ENCODE assay signal across 7 cellular contexts in the genomic region with DNA sequence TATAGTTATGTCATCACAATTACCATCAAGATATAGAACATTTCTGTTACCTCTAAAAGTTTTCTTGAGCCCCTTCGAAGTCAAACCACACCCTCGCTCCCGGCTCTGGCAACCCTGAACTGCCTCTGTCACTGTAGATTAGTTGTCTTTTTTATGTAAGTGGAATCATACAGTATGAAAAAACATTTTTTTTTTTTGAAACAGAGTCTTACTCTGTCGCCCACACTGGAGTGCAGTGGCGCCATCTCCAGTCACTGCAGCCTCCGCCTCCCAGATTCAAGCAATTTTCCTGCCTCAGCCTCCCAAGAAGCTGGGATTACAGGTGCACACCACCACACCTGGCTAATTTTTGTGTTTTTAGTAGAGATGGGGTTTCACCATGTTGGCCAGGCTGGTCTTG. TPM values are rescaled to one million over a fixed set of nuclear protein-coding genes. Genes with fewer than 3 reads are reported as not detected.
DNase-seq lines count a peak whose midpoint lies in the region; ATAC-seq, FAIRE-seq and TF ChIP-seq lines count a peak whose summit lies in the region.
"Not testable (repeated sequence)": the region's sequence is repeated elsewhere in the genome, so short reads cannot be mapped to it uniquely, and the experiment has no call there.

No MANE protein-coding gene starts in this region.

- FAIRE-seq in kidney (lab: Jason Lieb, UNC): not testable (repeated sequence)

- DNase-seq in SJCRH30; esophagus squamous epithelium (lab: John Stamatoyannopoulos, UW); sigmoid colon; thoracic aorta (ENCODE audit: low spot score); vagina (ENCODE audit: extremely low spot score in 2 of 2): not testable (repeated sequence)
- DNase-seq in breast epithelium (ENCODE audit: low spot score in 2 of 2): peak in 1 of 2 donors; percentile 41
- DNase-seq in kidney: peak; percentile 42

- TF ChIP-seq CTCF in breast epithelium (IDR thresholded peaks at IDR 0.05); esophagus squamous epithelium (IDR thresholded peaks at IDR 0.05); kidney (IDR thresholded peaks at IDR 0.05; ENCODE audit: borderline replicate concordance, extremely low read depth, insufficient read depth); sigmoid colon (IDR thresholded peaks at IDR 0.05); thoracic aorta (IDR thresholded peaks at IDR 0.05); vagina (IDR thresholded peaks at IDR 0.05): not testable (repeated sequence)

- not testable (repeated sequence) for TF ChIP-seq POLR2A in breast epithelium (IDR thresholded peaks at IDR 0.05); esophagus squamous epithelium (IDR thresholded peaks at IDR 0.05); sigmoid colon (IDR thresholded peaks at IDR 0.05); vagina (IDR thresholded peaks at IDR 0.05)

- H3K4me1 ChIP-seq in SJCRH30 (peaks cover 12% of the 10 kb centered on the region), esophagus squamous epithelium (peaks cover 11 to 19% (median 18%) of the 10 kb centered on the region in 3 donors), kidney (ENCODE audit: control insufficient read depth in 1 of 2, insufficient read depth in 1 of 2, low read depth in 1 of 2, low read length in 2 of 2) (peaks cover 4 to 18% of the 10 kb centered on the region in 2 donors), sigmoid colon (peaks cover 0 to 36% (median 31%) of the 10 kb centered on the region in 4 donors), thoracic aorta (ENCODE audit: control insufficient read depth in 1 of 2, low read depth in 2 of 2) (peaks cover 21 to 61% of the 10 kb centered on the region in 2 donors), vagina (peaks cover 17% of the 10 kb centered on the region)
- not testable (repeated sequence) for H3K4me1 ChIP-seq in breast epithelium

- H3K9ac ChIP-seq in kidney (ENCODE audit: low read length in 2 of 2): not testable (repeated sequence)

- WGBS in esophagus squamous epithelium, 2 donors: 45 to 50% methylated on average over 4 to 5 of the region's 6 CpGs
- 61 to 75% methylated on average over 6 of the region's 6 CpGs for WGBS in sigmoid colon, 2 donors

- H3K4me3 ChIP-seq in SJCRH30; esophagus squamous epithelium; kidney (ENCODE audit: low read length in 2 of 2); sigmoid colon; thoracic aorta; vagina: not testable (repeated sequence)
- peak overlapping the region in 1 of 3 donors; percentile 47 for H3K4me3 ChIP-seq in breast epithelium

- not testable (repeated sequence) for H3K9me3 ChIP-seq in SJCRH30 (replicated peaks); breast epithelium; esophagus squamous epithelium; kidney (ENCODE audit: control insufficient read depth in 1 of 2, low read length in 2 of 2); sigmoid colon; thoracic aorta; vagina

- H3K27ac ChIP-seq in SJCRH30 (peak overlapping the region; percentile 32; the same call in 1 of the 2 replicates), breast epithelium (peak overlapping the region; percentile 89 to 92), esophagus squamous epithelium (peak overlapping the region; percentile 35 to 81 (median 63)), sigmoid colon (peak overlapping the region; percentile 64 to 78 (median 74)), thoracic aorta (peak overlapping the region; percentile 85 to 92), vagina (peak overlapping the region; percentile 76)
- not testable (repeated sequence) for H3K27ac ChIP-seq in kidney (ENCODE audit: low read depth in 2 of 2, low read length in 2 of 2)

- H3K27me3 ChIP-seq in SJCRH30; breast epithelium; esophagus squamous epithelium; sigmoid colon; thoracic aorta (replicated peaks; ENCODE audit: insufficient read depth); vagina: not testable (repeated sequence)

- not testable (repeated sequence) for ATAC-seq in thoracic aorta (ENCODE audit: insufficient number of reproducible peaks, low FRiP score, low read depth)

- not testable (repeated sequence) for H3K36me3 ChIP-seq in SJCRH30; breast epithelium; esophagus squamous epithelium; kidney (ENCODE audit: control insufficient read depth in 1 of 2, insufficient read depth in 2 of 2, low read length in 2 of 2); sigmoid colon; thoracic aorta; vagina

- not testable (repeated sequence) for TF ChIP-seq EP300 in sigmoid colon (IDR thresholded peaks at IDR 0.05)

- intact Hi-C loops in breast epithelium (cut with DNase I; ENCODE audit: low total_unique reads); esophagus squamous epithelium (cut with DNase I); kidney (cut with DNase I); sigmoid colon (cut with DNase I); vagina (cut with DNase I): not testable (repeated sequence)

RNA-seq across cellular contexts. Expression of gene SUN1, which starts 30.9 kb away (rescaled TPM):
- 62.0 and 83.3 TPM in 2 replicates for total RNA-seq in SJCRH30 (2014; rRNA removed; shearing (Covaris generic))
- 100 to 1,000 TPM; 153 to 189 (median 160) TPM for total RNA-seq in breast epithelium
- total RNA-seq in esophagus squamous epithelium: 100 to 1,000 TPM in 3 of 4 donors, 10 to 100 TPM in 1; 78.0 to 113 (median 105) TPM
- 168 TPM for total RNA-seq in kidney
- polyA plus RNA-seq in kidney (ENCODE audit: insufficient read depth, low read depth, low replicate concordance): 40.4 TPM
- 100 to 1,000 TPM; 108 to 130 (median 119) TPM for total RNA-seq in sigmoid colon
- 10 to 100 TPM; 23.4 to 71.0 (median 30.1) TPM for polyA plus RNA-seq in sigmoid colon
- 100 to 1,000 TPM; 205 to 319 TPM for total RNA-seq in thoracic aorta
- 170 TPM for total RNA-seq in vagina
